ENCODE assay signal across 14 cellular contexts in genomic region chr10:84336406-84336805, GRCh38. TPM values are rescaled to one million over a fixed set of nuclear protein-coding genes. Genes with fewer than 3 reads are reported as not detected.
DNase-seq lines count a peak whose midpoint lies in the region; ATAC-seq and TF ChIP-seq lines count a peak whose summit lies in the region.
"Had no signal": no experiment of that assay in that cellular context is flagged by ENCODE, and none has a peak within 500 bp of the region (broad histone marks: within the 10 kb centered on the region; RNA-seq: fewer than 3 reads in every experiment).

No MANE protein-coding gene starts in this region.

- in situ Hi-C loops in GM13976 (cut with MboI; ENCODE audit: low sequenced_read_pairs, unreplicated experiment): no loop called here

- no peaks in the 10 kb centered on the region for H3K9me2 ChIP-seq in PC-3 (replicated peaks; ENCODE audit: low read length)

- no peak overlapping the region for H3K4me3 ChIP-seq in PC-3 (ENCODE audit: low read length)
- H3K4me3 ChIP-seq in fibroblast of lung (replicated peaks in 1 of 4; ENCODE audit: control extremely low read depth in 1 of 4, insufficient read depth in 1 of 4, low read depth in 3 of 4, low read length in 4 of 4): no peak overlapping the region
- H3K4me3 ChIP-seq in mesendoderm (ENCODE audit: low read length): no peak overlapping the region

- H2AFZ ChIP-seq in PC-3 (ENCODE audit: low read length): no peak overlapping the region
- no peak overlapping the region for H2AFZ ChIP-seq in fibroblast of lung (ENCODE audit: low read length)

- no peak overlapping the region for H2BK120ac ChIP-seq in mesendoderm (ENCODE audit: low read depth, low read length)

- POLR2A ChIA-PET in PC-3 (lab: Charles Lee; ENCODE audit: unreplicated experiment): no interaction called here

- H3K9ac ChIP-seq in PC-3 (ENCODE audit: low read length) (no peak overlapping the region), fibroblast of lung (ENCODE audit: insufficient read depth, low read length) (no peak overlapping the region), mesendoderm (ENCODE audit: low read length) (no peak overlapping the region)

- WGBS in mesendoderm (ENCODE audit: extremely low coverage, insufficient coverage, low lambda C conversion rate): no CpG with 5 or more reads among the region's 1 CpG

- no peak overlapping the region for H4K8ac ChIP-seq in mesendoderm (ENCODE audit: low read depth, low read length)

- H4K20me1 ChIP-seq in PC-3 (ENCODE audit: low read length) (no peaks in the 10 kb centered on the region), fibroblast of lung (ENCODE audit: control insufficient read depth, extremely low read depth, insufficient read depth, low read length) (no peaks in the 10 kb centered on the region)

- H3K4me2 ChIP-seq in PC-3 (ENCODE audit: low read length): peak overlapping the region; percentile 15; the same call in 1 of the 2 replicates
- peak overlapping the region; percentile 48 for H3K4me2 ChIP-seq in fibroblast of lung (ENCODE audit: extremely low read depth, insufficient read depth, low read length)
- no peak overlapping the region for H3K4me2 ChIP-seq in mesendoderm (ENCODE audit: low read length)

- DNase-seq in ELF-1 (ENCODE audit: low read depth, low spot score) (peak; percentile 54), PC-3 (no peak), fibroblast of lung (ENCODE audit: low read depth in 2 of 2) (no peak), mesendoderm (peak; percentile 87), globus pallidus (ENCODE audit: low spot score) (no peak), GM13976 (ENCODE audit: low spot score) (no peak)
- DNase-seq in activated CD4-positive, CD25-positive, alpha-beta regulatory T cell treated with anti-CD3 and anti-CD28 coated beads, Interleukin-2, amount 50 U/mL, for 72 hours: no peak
- DNase-seq: DMS79, GDM1, KBM-7, NCI-H1092 treated with DMSO at 0.1 percent for 48 hours, NCI-H1694 treated with DMSO at 0.1 percent for 48 hours, NCI-H446, NCI-H774 had no signal

- H3K36me3 ChIP-seq in PC-3 (ENCODE audit: low read depth, low read length) (no peaks in the 10 kb centered on the region), fibroblast of lung (ENCODE audit: control insufficient read depth, insufficient read depth, low read length) (no peaks in the 10 kb centered on the region), mesendoderm (ENCODE audit: control insufficient read depth, insufficient read depth, low read length) (no peaks in the 10 kb centered on the region)

- no peak overlapping the region for H3K4ac ChIP-seq in mesendoderm (ENCODE audit: low read depth, low read length)

- no peak for ATAC-seq in PC-3

- no peak overlapping the region for H2BK15ac ChIP-seq in mesendoderm (replicated peaks; ENCODE audit: low read depth)

- H2AK5ac ChIP-seq in mesendoderm (ENCODE audit: low read length): no peak overlapping the region

- H3F3A ChIP-seq in PC-3 (ENCODE audit: low read length, unreplicated experiment): no peaks in the 10 kb centered on the region

- peaks cover 68% of the 10 kb centered on the region for H3K79me2 ChIP-seq in PC-3 (ENCODE audit: low read length)
- peaks cover 58% of the 10 kb centered on the region for H3K79me2 ChIP-seq in fibroblast of lung (ENCODE audit: control insufficient read depth, insufficient read depth, low read length)
- peaks cover 50% of the 10 kb centered on the region for H3K79me2 ChIP-seq in mesendoderm (ENCODE audit: control insufficient read depth, insufficient read depth, low read length)

- H3K9me3 ChIP-seq in PC-3 (ENCODE audit: low read length) (no peaks in the 10 kb centered on the region), fibroblast of lung (ENCODE audit: control insufficient read depth, insufficient read depth, low read depth, low read length) (no peaks in the 10 kb centered on the region)

- no peak overlapping the region for H3K23ac ChIP-seq in mesendoderm (ENCODE audit: low read length)

- H3K56ac ChIP-seq in mesendoderm (ENCODE audit: low read length): no peak overlapping the region

- BruUV-seq in PC-3 (replicated peaks; lab: Mats Ljungman, UMichigan): no TSS peak

- CTCF ChIA-PET in PC-3 (lab: Charles Lee): no interaction called here

- no peak overlapping the region for H4K5ac ChIP-seq in mesendoderm (ENCODE audit: low read length)

- H3K27me3 ChIP-seq in PC-3 (ENCODE audit: low read length) (no peaks in the 10 kb centered on the region), fibroblast of lung (ENCODE audit: control insufficient read depth, insufficient read depth, low read length) (no peaks in the 10 kb centered on the region), mesendoderm (ENCODE audit: insufficient read depth, low read length, poor library complexity) (no peaks in the 10 kb centered on the region)

- peak overlapping the region; percentile 44 for H3K18ac ChIP-seq in mesendoderm (ENCODE audit: low read length)

- peaks cover 14% of the 10 kb centered on the region; the same call in 1 of the 2 replicates for H3K4me1 ChIP-seq in PC-3 (ENCODE audit: insufficient read depth, low read length)
- peaks cover 2% of the 10 kb centered on the region for H3K4me1 ChIP-seq in fibroblast of lung (ENCODE audit: control insufficient read depth, extremely low read depth, insufficient read depth, low read length)
- peaks cover 18% of the 10 kb centered on the region for H3K4me1 ChIP-seq in mesendoderm (ENCODE audit: control insufficient read depth, low read depth, low read length)

- TF ChIP-seq CTCF in PC-3 (conservative IDR thresholded peaks at IDR 0.05; ENCODE audit: low read depth, low read length) (no peak), fibroblast of lung (conservative IDR thresholded peaks at IDR 0.05 in 1 of 2, IDR thresholded peaks at IDR 0.05 in 1 of 2; ENCODE audit: low read depth in 1 of 2, low read length in 2 of 2) (no peak), GM13976 (IDR thresholded peaks at IDR 0.05; ENCODE audit: borderline replicate concordance, control extremely low read depth, extremely low read depth, insufficient read depth, missing control alignments) (no peak)

- H3K27ac ChIP-seq in PC-3 (ENCODE audit: low read length) (no peak overlapping the region), fibroblast of lung (ENCODE audit: insufficient read depth, low read length) (no peak overlapping the region), mesendoderm (ENCODE audit: low read depth, low read length) (no peak overlapping the region)

- no peak overlapping the region for H2BK5ac ChIP-seq in mesendoderm (ENCODE audit: low read length)

- H3K79me1 ChIP-seq in mesendoderm (ENCODE audit: low read length): peaks cover 21% of the 10 kb centered on the region

- intact Hi-C loops in PC-3 (cut with micrococcal nuclease): no loop called here

RNA-seq across cellular contexts. Expression of gene CCSER2, which starts 8.0 kb away (rescaled TPM):
- total RNA-seq in PC-3 (2014; rRNA removed): 10.2 and 14.1 TPM in 2 replicates
- 23.6 and 28.2 TPM in 2 replicates for total RNA-seq in fibroblast of lung
- polyA plus RNA-seq in fibroblast of lung: 60.1 and 65.4 TPM in 2 replicates
- 31.7 and 33.5 TPM in 2 replicates for polyA plus RNA-seq in fibroblast of lung (2012)
- 16.9 and 24.8 TPM in 2 replicates for polyA minus RNA-seq in fibroblast of lung (ENCODE audit: low replicate concordance)
- polyA plus RNA-seq in mesendoderm (2013, experiment 1 of 2): 26.4 TPM
- 28.3 TPM for polyA plus RNA-seq in mesendoderm (2013, experiment 2 of 2)

Comparison
In these comparisons a context has a peak if more than half of its experiments do, and no peak if none do; other contexts are left out.
1. DNase-seq: peak in ELF-1 (single experiment) and mesendoderm (single experiment); none in PC-3 (single experiment), fibroblast of lung (0 of 2), globus pallidus (single experiment), GM13976 (single experiment) and activated CD4-positive, CD25-positive, alpha-beta regulatory T cell treated with anti-CD3 and anti-CD28 coated beads, Interleukin-2, amount 50 U/mL, for 72 hours (single experiment).